ENCODE assay signal across 8 cellular contexts in genomic region chr13:99087130-99087953, GRCh38.
DNase-seq lines count a peak whose midpoint lies in the region; ATAC-seq and TF ChIP-seq lines count a peak whose summit lies in the region.

No MANE protein-coding gene starts in this region.

- peak overlapping the region; percentile 88 for H3K4me3 Mint-ChIP-seq in progenitor cell of endocrine pancreas (ENCODE audit: low read depth)

- peak; percentile 30 for TF ChIP-seq CTCF in GM06990 (IDR thresholded peaks at IDR 0.05; ENCODE audit: insufficient read depth, low read length, poor library complexity, severe bottlenecking)
- TF ChIP-seq CTCF in left ventricle myocardium inferior (IDR thresholded peaks at IDR 0.05; ENCODE audit: borderline replicate concordance) = peak; percentile 51
- peak; percentile 52 for TF ChIP-seq CTCF in progenitor cell of endocrine pancreas (IDR thresholded peaks at IDR 0.05; ENCODE audit: unreplicated experiment)
- TF ChIP-seq CTCF in upper lobe of right lung (IDR thresholded peaks at IDR 0.05) = peak; percentile 40

- no peaks in the 10 kb centered on the region; the same call in 1 of the 2 replicates for H3K27me3 ChIP-seq in GM06990 (replicated peaks; ENCODE audit: control insufficient read depth, insufficient read depth, low read length)
- no peaks in the 10 kb centered on the region for H3K27me3 ChIP-seq in left ventricle myocardium inferior (ENCODE audit: low read depth)
- no peaks in the 10 kb centered on the region for H3K27me3 ChIP-seq in upper lobe of right lung

- peak; percentile 91 for DNase-seq in GM06990 (ENCODE audit: extremely low read depth, insufficient read length)
- peak; percentile 93 for DNase-seq in NCI-H1092 treated with DMSO at 0.1 percent for 48 hours (lab: John Stamatoyannopoulos, UW)
- DNase-seq in T-helper 1 cell = peak; percentile 87 to 95 (median 90)
- peak; percentile 42 to 95 (median 86) for DNase-seq in amygdala (lab: John Stamatoyannopoulos, UW)
- peak; percentile 91 for DNase-seq in left ventricle myocardium inferior
- DNase-seq in progenitor cell of endocrine pancreas (ENCODE audit: low spot score, unreplicated experiment) = peak; percentile 87
- DNase-seq in upper lobe of right lung = peak; percentile 96

- H3K9me3 ChIP-seq in left ventricle myocardium inferior (replicated peaks) (no peaks in the 10 kb centered on the region), upper lobe of right lung (no peaks in the 10 kb centered on the region)

- H3K4me1 ChIP-seq in left ventricle myocardium inferior (peaks cover 43% of the 10 kb centered on the region), upper lobe of right lung (peaks cover 9% of the 10 kb centered on the region)

- H3K27ac Mint-ChIP-seq in progenitor cell of endocrine pancreas = peak overlapping the region; percentile 95

- peaks cover 30% of the 10 kb centered on the region for H3K27me3 Mint-ChIP-seq in progenitor cell of endocrine pancreas

- H3K9me3 Mint-ChIP-seq in progenitor cell of endocrine pancreas (ENCODE audit: low read depth) = no peaks in the 10 kb centered on the region

- no peaks in the 10 kb centered on the region for H3K36me3 Mint-ChIP-seq in progenitor cell of endocrine pancreas (ENCODE audit: insufficient read depth)

- ATAC-seq in HG02571 (IDR thresholded peaks at IDR 0.05; ENCODE audit: unreplicated experiment) (peak; percentile 85), upper lobe of right lung (peak; percentile 93)

- no peaks in the 10 kb centered on the region for H3K36me3 ChIP-seq in GM06990 (ENCODE audit: control insufficient read depth, insufficient read depth, low read length)
- no peaks in the 10 kb centered on the region for H3K36me3 ChIP-seq in left ventricle myocardium inferior
- no peaks in the 10 kb centered on the region for H3K36me3 ChIP-seq in upper lobe of right lung

- intact Hi-C loops in left ventricle myocardium inferior (cut with micrococcal nuclease) = no loop called here
- intact Hi-C loops in upper lobe of right lung (cut with DNase I) = no loop called here

- peak overlapping the region; percentile 80 for H3K4me3 ChIP-seq in GM06990 (replicated peaks; ENCODE audit: low read depth, low read length)
- peak overlapping the region; percentile 79 for H3K4me3 ChIP-seq in left ventricle myocardium inferior
- H3K4me3 ChIP-seq in upper lobe of right lung = peak overlapping the region; percentile 90

- H3K27ac ChIP-seq in left ventricle myocardium inferior (replicated peaks) (peak overlapping the region; percentile 94), upper lobe of right lung (peak overlapping the region; percentile 96)

- H3K4me1 Mint-ChIP-seq in progenitor cell of endocrine pancreas (ENCODE audit: low read depth) = peaks cover 8% of the 10 kb centered on the region

Comparison
In these comparisons a context has a peak if more than half of its experiments do, and no peak if none do; other contexts are left out.
1. Peak in every context shown above with its lines: DNase-seq, ATAC-seq, H3K4me3 ChIP-seq and H3K27ac ChIP-seq.